In the genomic region with DNA sequence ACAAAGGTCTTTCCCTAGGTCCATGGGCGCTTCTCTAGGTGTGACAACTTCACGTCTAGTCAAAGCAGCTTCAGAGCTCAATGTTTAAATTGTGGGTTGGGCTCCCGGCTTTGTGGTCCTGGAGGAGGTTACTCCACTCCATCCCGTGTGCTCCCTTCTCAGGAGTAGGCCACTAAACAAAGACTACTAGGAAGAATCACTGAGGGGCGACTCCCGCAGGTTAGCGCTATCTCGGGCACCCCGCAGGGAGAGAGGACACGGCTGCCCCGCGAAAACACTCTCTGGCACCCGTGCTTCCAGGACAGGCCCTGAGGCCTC, we compare ENCODE assay signal across 8 cellular contexts. TPM values are rescaled to one million over a fixed set of nuclear protein-coding genes. Genes with fewer than 3 reads are reported as not detected.
DNase-seq lines count a peak whose midpoint lies in the region; ATAC-seq and TF ChIP-seq lines count a peak whose summit lies in the region.

No MANE protein-coding gene starts in this region.

- peak overlapping the region; percentile 92 for H3K27ac ChIP-seq in lower lobe of right lung
- peak overlapping the region; percentile 94 for H3K27ac ChIP-seq in thymus (ENCODE audit: low read depth)

- ATAC-seq in lower lobe of right lung (peak in 1 of 2 donors; percentile 7), GM18907 (IDR thresholded peaks at IDR 0.05; ENCODE audit: unreplicated experiment) (no peak)

- in situ Hi-C loops in ACHN (cut with HindIII; ENCODE audit: low pct_ligation_motif_present, low pct_unique_long_range_greater_than_20kb, low sequenced_read_pairs), result no loop called here

- H3K4me1 ChIP-seq in lower lobe of right lung, result peaks cover 20% of the 10 kb centered on the region
- H3K4me1 ChIP-seq in thymus (ENCODE audit: control insufficient read depth, insufficient read depth, low read length), result peaks cover 21% of the 10 kb centered on the region

- H3K4me3 ChIP-seq in GM12864 (ENCODE audit: low read depth, low read length) (peak overlapping the region; percentile 75), cardiac fibroblast (replicated peaks in 1 of 2; ENCODE audit: low read depth in 2 of 2, low read length in 2 of 2) (peak overlapping the region; percentile 83 to 86), lower lobe of right lung (peak overlapping the region; percentile 83), thymus (ENCODE audit: low read length) (peak overlapping the region; percentile 86)

- TF ChIP-seq CTCF in GM12864 (IDR thresholded peaks at IDR 0.05; ENCODE audit: low read depth, low read length, missing control alignments) (no peak), cardiac fibroblast (IDR thresholded peaks at IDR 0.05; ENCODE audit: low read depth, low read length) (no peak), lower lobe of right lung (IDR thresholded peaks at IDR 0.05) (no peak)

- H3K27me3 ChIP-seq in lower lobe of right lung (ENCODE audit: low read depth), result no peaks in the 10 kb centered on the region
- no peaks in the 10 kb centered on the region for H3K27me3 ChIP-seq in thymus (ENCODE audit: control insufficient read depth, insufficient read depth)

- 5% methylated on average over 13 of the region's 13 CpGs for WGBS in thymus

- DNase-seq in ACHN (peak; percentile 22), GM12864 (ENCODE audit: low read depth) (no peak), NCI-H146 (lab: John Stamatoyannopoulos, UW) (peak; percentile 18), cardiac fibroblast (ENCODE audit: low read depth in 2 of 2) (peak; percentile 19 to 23), lower lobe of right lung (no peak), NCI-H446 treated with DMSO at 0.1 percent for 48 hours (lab: John Stamatoyannopoulos, UW) (no peak)

- no peaks in the 10 kb centered on the region for H3K9me3 ChIP-seq in lower lobe of right lung
- no peaks in the 10 kb centered on the region for H3K9me3 ChIP-seq in thymus (ENCODE audit: control insufficient read depth)

- H3K36me3 ChIP-seq in lower lobe of right lung, result peaks cover 21% of the 10 kb centered on the region
- H3K36me3 ChIP-seq in thymus (ENCODE audit: control insufficient read depth, insufficient read depth), result peaks cover 10% of the 10 kb centered on the region

- intact Hi-C loops in lower lobe of right lung (cut with DNase I), result no loop called here

RNA-seq across cellular contexts. Expression of a gene that starts 0.5 kb away (rescaled TPM):
- total RNA-seq in lower lobe of right lung, result 72.2 TPM
- 125 TPM for polyA plus RNA-seq in thymus

RNA-seq across cellular contexts. Expression of a gene that starts 40.9 kb away (rescaled TPM):
- total RNA-seq in lower lobe of right lung, result 443 TPM
- polyA plus RNA-seq in thymus, result 199 TPM

RNA-seq across cellular contexts. Expression of a gene that starts 48.1 kb away (rescaled TPM):
- total RNA-seq in lower lobe of right lung, result 5.7 TPM
- polyA plus RNA-seq in thymus, result 17.7 TPM

Comparison
In these comparisons a context has a peak if more than half of its experiments do, and no peak if none do; other contexts are left out.
1. DNase-seq: peak in ACHN (single experiment), NCI-H146 (single experiment) and cardiac fibroblast (2 of 2); none in GM12864 (single experiment), lower lobe of right lung (single experiment) and NCI-H446 treated with DMSO at 0.1 percent for 48 hours (single experiment).
2. Peak in every context shown above with its lines, with median percentiles within 50 percentile points of each other: H3K4me3 ChIP-seq.